8 cellular contexts compared by ENCODE assay signal in the genomic region with DNA sequence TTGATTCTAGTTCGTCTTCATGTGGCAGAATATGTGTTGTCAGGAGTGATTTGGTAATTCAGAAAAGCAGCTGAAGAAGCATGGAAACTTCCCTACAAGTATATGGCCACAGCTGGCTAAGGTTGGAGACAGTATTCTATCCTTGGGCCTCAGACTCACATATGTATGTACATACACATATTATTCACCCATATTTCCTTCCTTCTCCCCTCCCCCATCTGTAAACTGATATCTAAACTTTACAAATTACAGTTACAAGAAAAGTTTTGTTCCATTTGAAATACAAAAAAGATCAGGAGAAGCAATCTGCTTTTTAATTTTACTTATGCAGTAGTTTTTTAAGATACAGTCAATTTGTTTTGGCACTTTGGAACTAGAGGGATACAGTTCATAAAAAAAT. TPM values are rescaled to one million over a fixed set of nuclear protein-coding genes. Genes with fewer than 3 reads are reported as not detected.
DNase-seq lines count a peak whose midpoint lies in the region; ATAC-seq and TF ChIP-seq lines count a peak whose summit lies in the region.

No MANE protein-coding gene starts in this region.

- no peak overlapping the region for H2AFZ ChIP-seq in OCI-LY1 (ENCODE audit: low read length)

- H3K36me3 ChIP-seq in OCI-LY1 (ENCODE audit: insufficient read depth, low read length) (peaks cover 57% of the 10 kb centered on the region), endodermal cell (ENCODE audit: control insufficient read depth, insufficient read depth, low read length) (peaks cover 25% of the 10 kb centered on the region), sigmoid colon (peaks cover 0 to 5% (median 0%) of the 10 kb centered on the region in 4 donors)

- TF ChIP-seq CTCF in OCI-LY1 (IDR thresholded peaks at IDR 0.05; ENCODE audit: low read length) (no peak), endodermal cell (conservative IDR thresholded peaks at IDR 0.05) (no peak), sigmoid colon (IDR thresholded peaks at IDR 0.05) (no peak)

- H3K9me3 ChIP-seq in OCI-LY1 (ENCODE audit: low read length), result no peaks in the 10 kb centered on the region
- peaks cover 21% of the 10 kb centered on the region for H3K9me3 ChIP-seq in endodermal cell (ENCODE audit: control insufficient read depth, low read length)
- H3K9me3 ChIP-seq in sigmoid colon, result no peaks in the 10 kb centered on the region

- 79% methylated on average over 1 of the region's 1 CpG; no CpG with 5 or more reads in 1 of the 2 experiments for WGBS in endodermal cell (ENCODE audit: insufficient coverage in 1 of 2, insufficient read length in 1 of 2), 2 experiments
- 15 to 49% methylated on average over 1 of the region's 1 CpG for WGBS in sigmoid colon, 2 donors

- H3K9me3 Mint-ChIP-seq in endodermal cell, result peaks cover 21% of the 10 kb centered on the region

- TF ChIP-seq POLR2A in sigmoid colon (IDR thresholded peaks at IDR 0.05), result no peak

- H4K20me1 ChIP-seq in OCI-LY1 (ENCODE audit: insufficient read depth, low read length), result peaks cover 6% of the 10 kb centered on the region; the same call in 1 of the 2 replicates

- H3K27me3 ChIP-seq in OCI-LY1 (ENCODE audit: insufficient read depth, low read length) (no peaks in the 10 kb centered on the region), endodermal cell (ENCODE audit: control insufficient read depth, insufficient read depth, low read length, poor library complexity, severe bottlenecking) (no peaks in the 10 kb centered on the region), sigmoid colon (no peaks in the 10 kb centered on the region)

- no peak overlapping the region for H3K27ac Mint-ChIP-seq in endodermal cell

- H3K9me2 ChIP-seq in OCI-LY1 (ENCODE audit: low read depth, low read length), result no peaks in the 10 kb centered on the region

- H3K4me3 Mint-ChIP-seq in endodermal cell, result peak overlapping the region; percentile 95

- no peaks in the 10 kb centered on the region for H3F3A ChIP-seq in OCI-LY1 (ENCODE audit: insufficient read depth, low read length)

- peak overlapping the region; percentile 79 for H3K4me3 ChIP-seq in OCI-LY1 (ENCODE audit: low read depth, low read length, poor library complexity, severe bottlenecking)
- peak overlapping the region; percentile 94 for H3K4me3 ChIP-seq in endodermal cell (ENCODE audit: low read length)
- peak overlapping the region in 3 of 4 donors; percentile 95 to 99 (median 99) for H3K4me3 ChIP-seq in sigmoid colon

- peaks cover 63% of the 10 kb centered on the region for H3K79me2 ChIP-seq in OCI-LY1 (ENCODE audit: insufficient read depth, low read length)

- peaks cover 34% of the 10 kb centered on the region for H3K36me3 Mint-ChIP-seq in endodermal cell (ENCODE audit: low read depth)

- H3K27ac ChIP-seq in OCI-LY1 (ENCODE audit: low read depth, low read length, poor library complexity, severe bottlenecking) (peak overlapping the region; percentile 89), endodermal cell (ENCODE audit: low read depth, low read length) (no peak overlapping the region), sigmoid colon (peak overlapping the region; percentile 99 to 100 (median 100))

- peaks cover 55% of the 10 kb centered on the region for H3K4me1 ChIP-seq in OCI-LY1 (ENCODE audit: insufficient read depth, low read length, severe bottlenecking)
- peaks cover 5% of the 10 kb centered on the region for H3K4me1 ChIP-seq in endodermal cell (ENCODE audit: control insufficient read depth, insufficient read depth, low read length)
- peaks cover 0 to 65% (median 53%) of the 10 kb centered on the region in 4 donors for H3K4me1 ChIP-seq in sigmoid colon

- ATAC-seq in GM21381 (IDR thresholded peaks at IDR 0.05; ENCODE audit: unreplicated experiment), result no peak
- no peak for ATAC-seq in GM19023 (IDR thresholded peaks at IDR 0.05; ENCODE audit: unreplicated experiment)

- DNase-seq in DMS 273 (lab: John Stamatoyannopoulos, UW; ENCODE audit: unreplicated experiment), result peak; percentile 15
- no peak for DNase-seq in DMS 273 treated with DMSO at 0.1 percent for 48 hours (lab: John Stamatoyannopoulos, UW)
- DNase-seq in endodermal cell, result no peak
- no peak for DNase-seq in sigmoid colon
- DNase-seq in NCI-H128 (lab: John Stamatoyannopoulos, UW; ENCODE audit: unreplicated experiment), result no peak

- peaks cover 35% of the 10 kb centered on the region for H3K4me1 Mint-ChIP-seq in endodermal cell

- intact Hi-C loops in sigmoid colon (cut with DNase I), result loop anchor here (5.0 to 10.0 kb wide), 4 partner anchors 40 to 757 kb away; partner anchors contain the start of genes SCRN3 and SP9

- no peak for TF ChIP-seq EP300 in sigmoid colon (IDR thresholded peaks at IDR 0.05)

- H3K9ac ChIP-seq in OCI-LY1 (ENCODE audit: low read length) (peak overlapping the region; percentile 98), endodermal cell (ENCODE audit: extremely low read depth, low read length, poor library complexity, severe bottlenecking) (peak overlapping the region; percentile 71)

- no peaks in the 10 kb centered on the region for H3K27me3 Mint-ChIP-seq in endodermal cell (ENCODE audit: insufficient read depth)

- H3K4me2 ChIP-seq in OCI-LY1 (ENCODE audit: low read length), result peak overlapping the region; percentile 82

RNA-seq across cellular contexts. Expression of gene SP3, which starts 3.1 kb away (rescaled TPM):
- 10 to 100 TPM; 80.2 to 83.7 TPM for total RNA-seq in endodermal cell
- 86.8 TPM for polyA plus RNA-seq in endodermal cell (2013, experiment 1 of 2)
- polyA plus RNA-seq in endodermal cell (2013, experiment 2 of 2), result 81.4 TPM
- total RNA-seq in sigmoid colon, result 100 to 1,000 TPM in 3 of 4 donors, 10 to 100 TPM in 1; 67.9 to 120 (median 107) TPM
- 10 to 100 TPM; 24.6 to 32.4 (median 25.0) TPM for polyA plus RNA-seq in sigmoid colon
